In the genomic region with DNA sequence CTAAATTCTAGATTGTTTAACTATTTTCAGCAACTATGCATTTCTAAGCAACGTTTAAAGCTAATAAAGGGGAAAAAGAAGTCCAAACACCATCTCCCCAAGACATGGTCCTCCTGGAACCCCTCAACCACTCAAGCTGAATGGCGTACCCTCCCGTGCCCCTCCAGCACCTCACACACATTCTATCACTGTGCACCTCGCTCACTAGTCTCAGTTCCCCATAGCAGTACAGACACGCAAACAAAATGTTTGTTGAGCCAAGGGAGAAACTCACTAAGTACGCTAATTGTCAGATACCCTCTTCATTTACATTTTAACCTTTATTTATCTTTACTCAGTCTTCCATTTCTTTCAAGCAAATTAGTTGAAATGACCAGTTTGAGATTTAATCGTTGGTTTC, we compare ENCODE assay signal across 1 cellular context.
TF ChIP-seq lines count a peak whose summit lies in the region.

No MANE protein-coding gene starts in this region.

TF ChIP-seq in GM23338, 12 proteins besides CTCF, POLR2A, EP300 and RAD21 (continued from another document):
- TF ChIP-seq ZNF462 (CRISPR knock-in tag; IDR thresholded peaks at IDR 0.05) (no peak), EZH2 (IDR thresholded peaks at IDR 0.05; ENCODE audit: low read depth, unreplicated experiment) (no peak), NANOG (IDR thresholded peaks at IDR 0.05; ENCODE audit: borderline replicate concordance) (no peak), EZH2phosphoT487 (IDR thresholded peaks at IDR 0.05; ENCODE audit: unreplicated experiment) (no peak), ZNF331 (CRISPR knock-in tag; IDR thresholded peaks at IDR 0.05; ENCODE audit: low read depth) (no peak), ZNF114 (CRISPR knock-in tag; IDR thresholded peaks at IDR 0.05) (no peak), POLR2AphosphoS5 (IDR thresholded peaks at IDR 0.05; ENCODE audit: low read depth) (no peak), STAT1 (IDR thresholded peaks at IDR 0.05; ENCODE audit: unreplicated experiment) (no peak), ETS1 (IDR thresholded peaks at IDR 0.05) (no peak), REST (IDR thresholded peaks at IDR 0.05; ENCODE audit: unreplicated experiment) (no peak), CREB1 (CRISPR knock-in tag; IDR thresholded peaks at IDR 0.05; ENCODE audit: low read depth) (no peak)
